Comparison of ENCODE assay signal across 8 cellular contexts in genomic region chr1:45011837-45012638, GRCh38. TPM values are rescaled to one million over a fixed set of nuclear protein-coding genes. Genes with fewer than 3 reads are reported as not detected.
A peak's percentile ranks its signal among the peaks of the same experiment; 100 is the strongest.
DNase-seq lines count a peak whose midpoint lies in the region; ATAC-seq lines count a peak whose summit lies in the region.

TSS of gene UROD (plus strand) at chr1:45012254. CDS start at chr1:45012266, 12 bp downstream.

- H3K4me1 Mint-ChIP-seq in dendritic cell treated with granulocyte-macrophage colony-stimulating factor and Interleukin-4, amounts not matched to agents 40 ng/mL and 50 ng/mL, for 4 days (ENCODE audit: low read depth): peaks cover 64% of the 10 kb centered on the region

- peak within 1 kb of the TSS; percentile 86 for H3K27ac Mint-ChIP-seq in dendritic cell treated with granulocyte-macrophage colony-stimulating factor and Interleukin-4, amounts not matched to agents 40 ng/mL and 50 ng/mL, for 4 days

- no peaks in the 10 kb centered on the region for H3K27me3 Mint-ChIP-seq in dendritic cell treated with granulocyte-macrophage colony-stimulating factor and Interleukin-4, amounts not matched to agents 40 ng/mL and 50 ng/mL, for 4 days

- H3K36me3 Mint-ChIP-seq in dendritic cell treated with granulocyte-macrophage colony-stimulating factor and Interleukin-4, amounts not matched to agents 40 ng/mL and 50 ng/mL, for 4 days (ENCODE audit: low read depth): peaks cover 67% of the 10 kb centered on the region

- H3K9me3 Mint-ChIP-seq in dendritic cell treated with granulocyte-macrophage colony-stimulating factor and Interleukin-4, amounts not matched to agents 40 ng/mL and 50 ng/mL, for 4 days: no peaks in the 10 kb centered on the region

- intact Hi-C loops in dendritic cell treated with granulocyte-macrophage colony-stimulating factor and Interleukin-4, amounts not matched to agents 40 ng/mL and 50 ng/mL, for 4 days (cut with micrococcal nuclease): loop anchor here (1.0 to 5.0 kb wide), 5 partner anchors 235 to 480 kb away; partner anchors contain the start of genes RNU5D-1, RPS8 and TESK2

- peak within 1 kb of the TSS; percentile 88 for H3K4me3 Mint-ChIP-seq in dendritic cell treated with granulocyte-macrophage colony-stimulating factor and Interleukin-4, amounts not matched to agents 40 ng/mL and 50 ng/mL, for 4 days

- DNase-seq in Ammon's horn (ENCODE audit: low spot score): peak; percentile 97
- peak; percentile 90 for DNase-seq in GM19238 (ENCODE audit: insufficient read length, low spot score)
- peak; percentile 98 for DNase-seq in NCI-H526 treated with DMSO at 0.1 percent for 48 hours (lab: John Stamatoyannopoulos, UW)
- DNase-seq in activated CD4-positive, alpha-beta T cell treated with anti-CD3 and anti-CD28 coated beads, Interleukin-2, amount 50 U/mL, for 1 hour: peak; percentile 87
- DNase-seq in left lobe of liver (ENCODE audit: low spot score): peak; percentile 92
- DNase-seq in stimulated activated CD4-positive, alpha-beta T cell treated with anti-CD3 and anti-CD28 coated beads, Interleukin-2, amount 100 ng/mL, for 4 hours (ENCODE audit: low read depth): peak; percentile 83

- ATAC-seq in HG03469 (IDR thresholded peaks at IDR 0.05; ENCODE audit: unreplicated experiment) (peak; percentile 71), left lobe of liver (peak; percentile 78)

RNA-seq across cellular contexts. Expression of gene UROD, which starts in this region (rescaled TPM):
- total RNA-seq in left lobe of liver: 76.5 TPM

Comparison
In these comparisons a context has a peak if more than half of its experiments do, and no peak if none do; other contexts are left out.
1. Peak in every context shown above with its lines: DNase-seq and ATAC-seq.